Comparison of ENCODE assay signal across 7 cellular contexts in genomic region chr16:85490971-85491771, GRCh38.
DNase-seq lines count a peak whose midpoint lies in the region; ATAC-seq and TF ChIP-seq lines count a peak whose summit lies in the region.

No MANE protein-coding gene starts in this region.

- no peak overlapping the region for H3K27ac ChIP-seq in endodermal cell (ENCODE audit: low read depth, low read length)

- H3K36me3 Mint-ChIP-seq in endodermal cell (ENCODE audit: low read depth) = no peaks in the 10 kb centered on the region

- no peak overlapping the region for H3K9ac ChIP-seq in endodermal cell (ENCODE audit: extremely low read depth, low read length, poor library complexity, severe bottlenecking)

- H3K27me3 ChIP-seq in endodermal cell (ENCODE audit: control insufficient read depth, insufficient read depth, low read length, poor library complexity, severe bottlenecking) = no peaks in the 10 kb centered on the region

- H3K36me3 ChIP-seq in endodermal cell (ENCODE audit: control insufficient read depth, insufficient read depth, low read length) = no peaks in the 10 kb centered on the region

- peaks cover 7% of the 10 kb centered on the region for H3K4me1 ChIP-seq in endodermal cell (ENCODE audit: control insufficient read depth, insufficient read depth, low read length)

- H3K9me3 ChIP-seq in endodermal cell (ENCODE audit: control insufficient read depth, low read length) = no peaks in the 10 kb centered on the region

- no peaks in the 10 kb centered on the region for H3K9me3 Mint-ChIP-seq in endodermal cell

- WGBS in endodermal cell (ENCODE audit: insufficient coverage in 1 of 2, insufficient read length in 1 of 2), 2 experiments = 74 to 79% methylated on average over 18 to 21 of the region's 21 CpGs

- H3K4me1 Mint-ChIP-seq in endodermal cell = peaks cover 9% of the 10 kb centered on the region

- peak overlapping the region; percentile 91 for H3K27ac Mint-ChIP-seq in endodermal cell

- TF ChIP-seq CTCF in HFF-Myc (IDR thresholded peaks at IDR 0.05; ENCODE audit: low read depth, low read length, missing control alignments) = peak; percentile 56
- peak; percentile 93 for TF ChIP-seq CTCF in endodermal cell (conservative IDR thresholded peaks at IDR 0.05)

- no peak for ATAC-seq in GM21717 (IDR thresholded peaks at IDR 0.05; ENCODE audit: unreplicated experiment)
- ATAC-seq in activated CD4-positive, CD25-positive, alpha-beta regulatory T cell treated with anti-CD3 and anti-CD28 coated beads, Interleukin-2, amount 50 U/mL, for 24 hours = no peak

- no peak overlapping the region for H3K4me3 ChIP-seq in HFF-Myc (replicated peaks; ENCODE audit: low read depth, low read length)
- no peak overlapping the region for H3K4me3 ChIP-seq in endodermal cell (ENCODE audit: low read length)

- H3K4me3 Mint-ChIP-seq in endodermal cell = no peak overlapping the region

- H3K27me3 Mint-ChIP-seq in endodermal cell (ENCODE audit: insufficient read depth) = no peaks in the 10 kb centered on the region

- DNase-seq in HFF-Myc (ENCODE audit: extremely low read depth, low read depth) (no peak), UCSD-AML1 (lab: John Stamatoyannopoulos, UW; ENCODE audit: unreplicated experiment) (peak; percentile 37), endodermal cell (peak; percentile 88), NCI-H2227 (lab: John Stamatoyannopoulos, UW; ENCODE audit: unreplicated experiment) (no peak)
- peak in 2 of 3 donors; percentile 27 to 34 for DNase-seq in stimulated activated CD4-positive, alpha-beta T cell treated with anti-CD3 and anti-CD28 coated beads, Interleukin-12 subunit alpha, Interleukin-12 subunit beta, amount 100 ng/mL, for 48 hours (ENCODE audit: low read depth in 2 of 3, low spot score in 1 of 3)

Comparison
In these comparisons a context has a peak if more than half of its experiments do, and no peak if none do; other contexts are left out.
1. DNase-seq: peak in UCSD-AML1 (single experiment), endodermal cell (single experiment) and stimulated activated CD4-positive, alpha-beta T cell treated with anti-CD3 and anti-CD28 coated beads, Interleukin-12 subunit alpha, Interleukin-12 subunit beta, amount 100 ng/mL, for 48 hours (2 of 3); none in HFF-Myc (single experiment) and NCI-H2227 (single experiment).